In genomic region chr6:44053106-44053756, GRCh38 we compare ENCODE assay signal across 17 cellular contexts.
DNase-seq lines count a peak whose midpoint lies in the region; ATAC-seq and TF ChIP-seq lines count a peak whose summit lies in the region.
"Had no signal": no experiment of that assay in that cellular context is flagged by ENCODE, and none has a peak within 500 bp of the region (broad histone marks: within the 10 kb centered on the region; RNA-seq: fewer than 3 reads in every experiment).

No MANE protein-coding gene starts in this region.

- H3K9me3 ChIP-seq in gastroesophageal sphincter: no peaks in the 10 kb centered on the region
- H3K9me3 ChIP-seq in mesodermal cell (ENCODE audit: control insufficient read depth, low read length): no peaks in the 10 kb centered on the region
- H3K9me3 ChIP-seq in vagina: no peaks in the 10 kb centered on the region
- H3K9me3 ChIP-seq: pancreas had no signal

- H3K27me3 ChIP-seq in gastroesophageal sphincter: no peaks in the 10 kb centered on the region
- H3K27me3 ChIP-seq in vagina: no peaks in the 10 kb centered on the region
- H3K27me3 ChIP-seq: pancreas had no signal

- no peak overlapping the region for H3K27ac Mint-ChIP-seq in stimulated activated naive CD8-positive, alpha-beta T cell treated with anti-CD3 and anti-CD28 coated beads, Interleukin-15, amount 100 ng/mL, for 72 hours
- H3K27ac Mint-ChIP-seq: CD4-positive, alpha-beta memory T cell had no signal

- 69% methylated on average over 3 of the region's 6 CpGs for WGBS in gastroesophageal sphincter (ENCODE audit: low coverage in 1 of 2), 2 donors
- 90 to 92% methylated on average over 5 to 6 of the region's 6 CpGs for WGBS in mesodermal cell (ENCODE audit: insufficient coverage in 2 of 2), 2 experiments

- DNase-seq in stimulated activated naive CD8-positive, alpha-beta T cell treated with anti-CD3 and anti-CD28 coated beads, Interleukin-15, amount 100 ng/mL, for 72 hours: no peak
- DNase-seq in stimulated activated naive CD8-positive, alpha-beta T cell treated with anti-CD3 and anti-CD28 coated beads, Interleukin-15, Interleukin-2, amounts not matched to agents 100 U/mL and 50 U/mL, for 24 hours: no peak
- DNase-seq in vagina (ENCODE audit: extremely low spot score in 2 of 2): no peak
- DNase-seq in CD1c-positive myeloid dendritic cell (ENCODE audit: extremely low spot score): no peak
- no peak for DNase-seq in NCI-H1092 (lab: John Stamatoyannopoulos, UW)
- no peak for DNase-seq in AG08395 (ENCODE audit: low spot score)
- DNase-seq: 8988T; anterior cingulate cortex; CD4-positive, alpha-beta memory T cell; hippocampal formation; kidney glomerular epithelial cell; NCI-H1105 treated with DMSO at 0.1 percent for 48 hours; NCI-H2171; NCI-H774 had no signal

- H3K9me3 Mint-ChIP-seq in stimulated activated naive CD8-positive, alpha-beta T cell treated with anti-CD3 and anti-CD28 coated beads, Interleukin-15, amount 100 ng/mL, for 72 hours: no peaks in the 10 kb centered on the region

- H3K4me1 ChIP-seq in gastroesophageal sphincter (peaks cover 0 to 67% (median 42%) of the 10 kb centered on the region in 3 donors), mesodermal cell (ENCODE audit: control insufficient read depth, insufficient read depth, low read length, poor library complexity, severe bottlenecking) (peaks cover 62% of the 10 kb centered on the region), vagina (peaks cover 69% of the 10 kb centered on the region)

- no peak for TF ChIP-seq EP300 in gastroesophageal sphincter (IDR thresholded peaks at IDR 0.05)

- no peak overlapping the region for H3K4me3 ChIP-seq in gastroesophageal sphincter
- H3K4me3 ChIP-seq in mesodermal cell (ENCODE audit: extremely low read depth, insufficient read depth, low read length, poor library complexity, severe bottlenecking): no peak overlapping the region
- no peak overlapping the region for H3K4me3 ChIP-seq in vagina
- H3K4me3 ChIP-seq: pancreas had no signal

- peaks cover 11% of the 10 kb centered on the region for H3K4me1 Mint-ChIP-seq in stimulated activated naive CD8-positive, alpha-beta T cell treated with anti-CD3 and anti-CD28 coated beads, Interleukin-15, amount 100 ng/mL, for 72 hours

- H3K27ac ChIP-seq in gastroesophageal sphincter: peak overlapping the region in 3 of 4 donors; percentile 84 to 89 (median 88)
- H3K27ac ChIP-seq in mesodermal cell (ENCODE audit: low read depth, low read length, severe bottlenecking): peak overlapping the region; percentile 66
- H3K27ac ChIP-seq in vagina: peak overlapping the region; percentile 79
- H3K27ac ChIP-seq: pancreas had no signal

- intact Hi-C loops in vagina (cut with DNase I): no loop called here

- peak; percentile 19 for ATAC-seq in stimulated activated naive CD8-positive, alpha-beta T cell treated with anti-CD3 and anti-CD28 coated beads, Interleukin-15, amount 100 ng/mL, for 72 hours
- ATAC-seq in stimulated activated naive CD8-positive, alpha-beta T cell treated with anti-CD3 and anti-CD28 coated beads, Interleukin-15, Interleukin-2, amounts not matched to agents 100 U/mL and 50 U/mL, for 24 hours: no peak
- no peak for ATAC-seq in gastroesophageal sphincter

- TF ChIP-seq POLR2A in gastroesophageal sphincter (IDR thresholded peaks at IDR 0.05): no peak
- no peak for TF ChIP-seq POLR2A in vagina (IDR thresholded peaks at IDR 0.05)

- H3K4me3 Mint-ChIP-seq in stimulated activated naive CD8-positive, alpha-beta T cell treated with anti-CD3 and anti-CD28 coated beads, Interleukin-15, amount 100 ng/mL, for 72 hours: no peak overlapping the region
- H3K4me3 Mint-ChIP-seq: CD4-positive, alpha-beta memory T cell had no signal

- no peaks in the 10 kb centered on the region for H3K27me3 Mint-ChIP-seq in stimulated activated naive CD8-positive, alpha-beta T cell treated with anti-CD3 and anti-CD28 coated beads, Interleukin-15, amount 100 ng/mL, for 72 hours
- H3K27me3 Mint-ChIP-seq: CD4-positive, alpha-beta memory T cell had no signal

- no peaks in the 10 kb centered on the region for H3K36me3 ChIP-seq in gastroesophageal sphincter
- no peaks in the 10 kb centered on the region for H3K36me3 ChIP-seq in mesodermal cell (ENCODE audit: control insufficient read depth, insufficient read depth, low read length)
- H3K36me3 ChIP-seq in vagina: no peaks in the 10 kb centered on the region
- H3K36me3 ChIP-seq: pancreas had no signal

- TF ChIP-seq CTCF in gastroesophageal sphincter (IDR thresholded peaks at IDR 0.05) (no peak), vagina (IDR thresholded peaks at IDR 0.05) (no peak)
